ENCODE assay signal across 31 cellular contexts in genomic region chr15:67947254-67948039, GRCh38.
DNase-seq lines count a peak whose midpoint lies in the region; ATAC-seq and TF ChIP-seq lines count a peak whose summit lies in the region.
"Had no signal": no experiment of that assay in that cellular context is flagged by ENCODE, and none has a peak within 500 bp of the region (broad histone marks: within the 10 kb centered on the region; RNA-seq: fewer than 3 reads in every experiment).

No MANE protein-coding gene starts in this region.

- H3K36me3 ChIP-seq in GM06990 (ENCODE audit: control insufficient read depth, insufficient read depth, low read length) (no peaks in the 10 kb centered on the region), Loucy (ENCODE audit: insufficient read depth, low read length) (no peaks in the 10 kb centered on the region), esophagus muscularis mucosa (no peaks in the 10 kb centered on the region), ovary (no peaks in the 10 kb centered on the region)
- H3K36me3 ChIP-seq: ascending aorta, esophagus squamous epithelium, stomach, transverse colon had no signal

- TF ChIP-seq CTCF in GM06990 (IDR thresholded peaks at IDR 0.05; ENCODE audit: insufficient read depth, low read length, poor library complexity, severe bottlenecking) (no peak), Loucy (conservative IDR thresholded peaks at IDR 0.05; ENCODE audit: low read length) (no peak), esophagus muscularis mucosa (IDR thresholded peaks at IDR 0.05) (no peak), ovary (IDR thresholded peaks at IDR 0.05) (no peak)

- peak overlapping the region; percentile 8; the same call in 1 of the 2 replicates for H3K4me3 ChIP-seq in GM06990 (replicated peaks; ENCODE audit: low read depth, low read length)
- H3K4me3 ChIP-seq in Loucy (ENCODE audit: low read length, poor library complexity, severe bottlenecking), result peak overlapping the region; percentile 47
- H3K4me3 ChIP-seq in esophagus muscularis mucosa, result no peak overlapping the region
- no peak overlapping the region for H3K4me3 ChIP-seq in ovary
- H3K4me3 ChIP-seq: ascending aorta, esophagus squamous epithelium, skin epidermis, stomach, transverse colon had no signal

- peak overlapping the region in 2 of 4 donors; percentile 76 to 80 for H3K27ac ChIP-seq in esophagus muscularis mucosa (replicated peaks in 1 of 4)
- no peak overlapping the region for H3K27ac ChIP-seq in ovary
- H3K27ac ChIP-seq: transverse colon had no signal

- no peaks in the 10 kb centered on the region for H3K9me2 ChIP-seq in Loucy (replicated peaks; ENCODE audit: low read depth, low read length)
- H3K9me2 ChIP-seq: SK-N-SH had no signal

- ATAC-seq in stimulated activated memory B cell treated with anti-CD40 and anti-IgM and Interleukin-4, amounts not matched to agents 10 μg/mL and 1 μg/mL and 100 μg/mL, for 72 hours, result no peak
- ATAC-seq: left colon had no signal

- peak overlapping the region; percentile 71 for H2AFZ ChIP-seq in Loucy (ENCODE audit: low read length)

- H3K4me3 Mint-ChIP-seq in stimulated activated memory B cell treated with anti-CD40 and anti-IgM and Interleukin-4, amounts not matched to agents 10 μg/mL and 1 μg/mL and 100 μg/mL, for 72 hours, result no peak overlapping the region
- H3K4me3 Mint-ChIP-seq: endodermal cell had no signal

- no peak for TF ChIP-seq EP300 in esophagus muscularis mucosa (IDR thresholded peaks at IDR 0.05)
- no peak for TF ChIP-seq EP300 in ovary (IDR thresholded peaks at IDR 0.05)

- peaks cover 4% of the 10 kb centered on the region; the same call in 1 of the 2 replicates for H3F3A ChIP-seq in Loucy (ENCODE audit: low read depth)

- H3K27me3 Mint-ChIP-seq in stimulated activated memory B cell treated with anti-CD40 and anti-IgM and Interleukin-4, amounts not matched to agents 10 μg/mL and 1 μg/mL and 100 μg/mL, for 72 hours, result peaks cover 8% of the 10 kb centered on the region
- H3K27me3 Mint-ChIP-seq: memory B cell had no signal

- DNase-seq in GM06990 (ENCODE audit: extremely low read depth, insufficient read length) (no peak), esophagus muscularis mucosa (ENCODE audit: extremely low spot score) (peak; percentile 14), SHP77 (lab: John Stamatoyannopoulos, UW) (no peak), ovary (no peak), COLO829 (ENCODE audit: low spot score) (no peak)
- DNase-seq: activated CD8-positive, alpha-beta T cell treated with anti-CD3 and anti-CD28 coated beads, Interleukin-2, amount 10 ng/mL, durations not matched to agents 7 days and 5 days; activated effector memory CD4-positive, alpha-beta T cell treated with Interleukin-2 at 50 U/mL for 16 hours; activated naive CD8-positive, alpha-beta T cell treated with anti-CD3 and anti-CD28 coated beads for 36 hours; activated T-cell treated with anti-CD3 and anti-CD28 coated beads for 4 hours; C1 segment of cervical spinal cord; cortex of kidney; DMS79; endodermal cell; esophagus squamous epithelium; foreskin melanocyte; GDM1; left colon; NCI-H1092 treated with DMSO at 0.1 percent for 48 hours; NCI-H1930; NCI-H2227 treated with DMSO at 0.1 percent for 48 hours; NCI-H748 treated with DMSO at 0.1 percent for 48 hours; nucleus accumbens; SK-N-SH; stimulated activated CD8-positive, alpha-beta memory T cell treated with anti-CD3 and anti-CD28 coated beads, Interleukin-4, amount 100 ng/mL, for 48 hours; stomach; transverse colon had no signal

- no peaks in the 10 kb centered on the region for H4K20me1 ChIP-seq in Loucy (ENCODE audit: insufficient read depth, low read length, poor library complexity, severe bottlenecking)

- no peaks in the 10 kb centered on the region for H3K36me3 Mint-ChIP-seq in stimulated activated memory B cell treated with anti-CD40 and anti-IgM and Interleukin-4, amounts not matched to agents 10 μg/mL and 1 μg/mL and 100 μg/mL, for 72 hours
- H3K36me3 Mint-ChIP-seq: activated naive CD8-positive, alpha-beta T cell treated with anti-CD3 and anti-CD28 coated beads for 36 hours; memory B cell had no signal

- peak overlapping the region; percentile 69 for H3K4me2 ChIP-seq in Loucy (ENCODE audit: low read depth, low read length, poor library complexity, severe bottlenecking)
- H3K4me2 ChIP-seq: SK-N-SH had no signal

- H3K9me3 Mint-ChIP-seq in stimulated activated memory B cell treated with anti-CD40 and anti-IgM and Interleukin-4, amounts not matched to agents 10 μg/mL and 1 μg/mL and 100 μg/mL, for 72 hours, result no peaks in the 10 kb centered on the region
- H3K9me3 Mint-ChIP-seq: activated naive CD8-positive, alpha-beta T cell treated with anti-CD3 and anti-CD28 coated beads for 36 hours; memory B cell had no signal

- peaks cover 26% of the 10 kb centered on the region for H3K4me1 ChIP-seq in Loucy (ENCODE audit: insufficient read depth, low read length, poor library complexity, severe bottlenecking)
- peaks cover 27 to 46% (median 31%) of the 10 kb centered on the region in 4 donors for H3K4me1 ChIP-seq in esophagus muscularis mucosa
- H3K4me1 ChIP-seq in ovary (ENCODE audit: insufficient read depth), result peaks cover 24% of the 10 kb centered on the region

- intact Hi-C loops in esophagus muscularis mucosa (cut with DNase I), result no loop called here
- intact Hi-C loops in ovary (cut with DNase I), result no loop called here

- TF ChIP-seq POLR2A in esophagus muscularis mucosa (IDR thresholded peaks at IDR 0.05; ENCODE audit: low read depth) (no peak), ovary (IDR thresholded peaks at IDR 0.05) (no peak)

- peaks cover 16% of the 10 kb centered on the region for H3K4me1 Mint-ChIP-seq in stimulated activated memory B cell treated with anti-CD40 and anti-IgM and Interleukin-4, amounts not matched to agents 10 μg/mL and 1 μg/mL and 100 μg/mL, for 72 hours

- no peaks in the 10 kb centered on the region for H3K27me3 ChIP-seq in GM06990 (replicated peaks; ENCODE audit: control insufficient read depth, insufficient read depth, low read length)
- no peaks in the 10 kb centered on the region for H3K27me3 ChIP-seq in Loucy (ENCODE audit: insufficient read depth, low read length, poor library complexity, severe bottlenecking)
- H3K27me3 ChIP-seq in esophagus muscularis mucosa, result no peaks in the 10 kb centered on the region
- no peaks in the 10 kb centered on the region for H3K27me3 ChIP-seq in ovary
- H3K27me3 ChIP-seq: ascending aorta, esophagus squamous epithelium, stomach, transverse colon had no signal

- H3K9me3 ChIP-seq in Loucy (ENCODE audit: insufficient read depth, low read depth, low read length) (no peaks in the 10 kb centered on the region), esophagus muscularis mucosa (no peaks in the 10 kb centered on the region), ovary (no peaks in the 10 kb centered on the region)
- H3K9me3 ChIP-seq: ascending aorta, esophagus squamous epithelium, SK-N-SH, stomach, transverse colon had no signal

- 76% methylated on average over 8 of the region's 8 CpGs for WGBS in esophagus muscularis mucosa
- WGBS in ovary, 3 donors, result 86 to 89% (median 86%) methylated on average over 8 of the region's 8 CpGs

- H3K79me2 ChIP-seq in Loucy (ENCODE audit: insufficient read depth, low read length), result no peaks in the 10 kb centered on the region

- H3K27ac Mint-ChIP-seq in stimulated activated memory B cell treated with anti-CD40 and anti-IgM and Interleukin-4, amounts not matched to agents 10 μg/mL and 1 μg/mL and 100 μg/mL, for 72 hours, result peak overlapping the region; percentile 75

- peak overlapping the region; percentile 55 for H3K9ac ChIP-seq in Loucy (ENCODE audit: low read depth, low read length, poor library complexity, severe bottlenecking)
- H3K9ac ChIP-seq: SK-N-SH had no signal

Comparison
In these comparisons a context has a peak if more than half of its experiments do, and no peak if none do; other contexts are left out.
1. H3K4me3 ChIP-seq: peak in GM06990 (single experiment) and Loucy (single experiment); none in esophagus muscularis mucosa (0 of 4) and ovary (single experiment).